ENCODE assay signal across 8 cellular contexts in genomic region chr15:77071338-77072223, GRCh38. TPM values are rescaled to one million over a fixed set of nuclear protein-coding genes. Genes with fewer than 3 reads are reported as not detected.
DNase-seq lines count a peak whose midpoint lies in the region; ATAC-seq and TF ChIP-seq lines count a peak whose summit lies in the region.

No MANE protein-coding gene starts in this region.

- no peaks in the 10 kb centered on the region for H3K9me3 Mint-ChIP-seq in activated naive CD4-positive, alpha-beta T cell treated with anti-CD3 and anti-CD28 coated beads, Interleukin-2, amount 10 ng/mL, durations not matched to agents 7 days and 5 days
- H3K9me3 Mint-ChIP-seq in activated naive CD4-positive, alpha-beta T cell treated with anti-CD3 and anti-CD28 coated beads, Interleukin-2, amount 50 U/mL, for 72 hours, result no peaks in the 10 kb centered on the region
- H3K9me3 Mint-ChIP-seq in memory B cell, result no peaks in the 10 kb centered on the region

- intact Hi-C loops in tibial artery (cut with DNase I; ENCODE audit: low total_unique reads), result no loop called here

- no peak for TF ChIP-seq CTCF in tibial artery (IDR thresholded peaks at IDR 0.05)

- H3K4me1 Mint-ChIP-seq in activated naive CD4-positive, alpha-beta T cell treated with anti-CD3 and anti-CD28 coated beads, Interleukin-2, amount 10 ng/mL, durations not matched to agents 7 days and 5 days, result peaks cover 19% of the 10 kb centered on the region
- H3K4me1 Mint-ChIP-seq in memory B cell, result peaks cover 34% of the 10 kb centered on the region

- H3K36me3 Mint-ChIP-seq in activated naive CD4-positive, alpha-beta T cell treated with anti-CD3 and anti-CD28 coated beads, Interleukin-2, amount 10 ng/mL, durations not matched to agents 7 days and 5 days, result peaks cover 1% of the 10 kb centered on the region
- peaks cover 0 to 7% of the 10 kb centered on the region in 2 donors for H3K36me3 Mint-ChIP-seq in activated naive CD4-positive, alpha-beta T cell treated with anti-CD3 and anti-CD28 coated beads, Interleukin-2, amount 50 U/mL, for 72 hours
- peaks cover 8% of the 10 kb centered on the region for H3K36me3 Mint-ChIP-seq in memory B cell

- no peaks in the 10 kb centered on the region for H3K36me3 ChIP-seq in tibial artery

- peak overlapping the region; percentile 80 for H3K4me3 Mint-ChIP-seq in activated naive CD4-positive, alpha-beta T cell treated with anti-CD3 and anti-CD28 coated beads, Interleukin-2, amount 10 ng/mL, durations not matched to agents 7 days and 5 days
- peak overlapping the region; percentile 90 for H3K4me3 Mint-ChIP-seq in memory B cell

- H3K9me3 ChIP-seq in tibial artery, result no peaks in the 10 kb centered on the region

- H3K4me3 ChIP-seq in tibial artery, result peak overlapping the region; percentile 77 to 87

- CTCF ChIA-PET in activated naive CD4-positive, alpha-beta T cell treated with anti-CD3 and anti-CD28 coated beads, Interleukin-2, amount 10 ng/mL, durations not matched to agents 7 days and 5 days (lab: Charles Lee), result interaction anchor here (0.6 kb wide), 1 partner anchor 799 kb away, joined by 3 read pairs; no protein-coding TSS in a partner anchor

- no peaks in the 10 kb centered on the region for H3K27me3 ChIP-seq in tibial artery

- H3K27ac Mint-ChIP-seq in activated naive CD4-positive, alpha-beta T cell treated with anti-CD3 and anti-CD28 coated beads, Interleukin-2, amount 10 ng/mL, durations not matched to agents 7 days and 5 days, result peak overlapping the region; percentile 75
- H3K27ac Mint-ChIP-seq in activated naive CD4-positive, alpha-beta T cell treated with anti-CD3 and anti-CD28 coated beads, Interleukin-2, amount 50 U/mL, for 72 hours, result peak overlapping the region; percentile 57 to 73
- peak overlapping the region; percentile 86 for H3K27ac Mint-ChIP-seq in memory B cell

- no peak for ATAC-seq in activated naive CD4-positive, alpha-beta T cell treated with anti-CD3 and anti-CD28 coated beads, Interleukin-2, amount 50 U/mL, for 72 hours
- ATAC-seq in memory B cell (ENCODE audit: low read depth) (no peak), GM18907 (IDR thresholded peaks at IDR 0.05; ENCODE audit: unreplicated experiment) (no peak), HG03139 (IDR thresholded peaks at IDR 0.05; ENCODE audit: unreplicated experiment) (no peak), GM18519 (IDR thresholded peaks at IDR 0.05; ENCODE audit: low FRiP score, unreplicated experiment) (no peak)

- no peak for DNase-seq in activated naive CD4-positive, alpha-beta T cell treated with anti-CD3 and anti-CD28 coated beads, Interleukin-2, amount 10 ng/mL, durations not matched to agents 7 days and 5 days
- no peak for DNase-seq in activated naive CD4-positive, alpha-beta T cell treated with anti-CD3 and anti-CD28 coated beads, Interleukin-2, amount 50 U/mL, for 16 hours
- DNase-seq in activated naive CD4-positive, alpha-beta T cell treated with anti-CD3 and anti-CD28 coated beads, Interleukin-2, amount 50 U/mL, for 72 hours (ENCODE audit: low spot score in 2 of 2), result no peak
- DNase-seq in memory B cell (ENCODE audit: low spot score in 2 of 2) (no peak), tibial artery (no peak)

- peaks cover 0 to 38% (median 5%) of the 10 kb centered on the region in 4 donors for H3K4me1 ChIP-seq in tibial artery

- peaks cover 18% of the 10 kb centered on the region for H3K27me3 Mint-ChIP-seq in activated naive CD4-positive, alpha-beta T cell treated with anti-CD3 and anti-CD28 coated beads, Interleukin-2, amount 10 ng/mL, durations not matched to agents 7 days and 5 days
- no peaks in the 10 kb centered on the region for H3K27me3 Mint-ChIP-seq in memory B cell

- peak overlapping the region; percentile 86 to 89 for H3K27ac ChIP-seq in tibial artery

RNA-seq across cellular contexts. Expression of gene TSPAN3, which starts 0.7 kb away (rescaled TPM):
- 10 to 100 TPM in 1 of 2 donors, 1 to 10 TPM in 1; 6.9 to 27.1 TPM for total RNA-seq in activated naive CD4-positive, alpha-beta T cell treated with anti-CD3 and anti-CD28 coated beads, Interleukin-2, amount 50 U/mL, for 72 hours
